17 cellular contexts compared by ENCODE assay signal in the genomic region with DNA sequence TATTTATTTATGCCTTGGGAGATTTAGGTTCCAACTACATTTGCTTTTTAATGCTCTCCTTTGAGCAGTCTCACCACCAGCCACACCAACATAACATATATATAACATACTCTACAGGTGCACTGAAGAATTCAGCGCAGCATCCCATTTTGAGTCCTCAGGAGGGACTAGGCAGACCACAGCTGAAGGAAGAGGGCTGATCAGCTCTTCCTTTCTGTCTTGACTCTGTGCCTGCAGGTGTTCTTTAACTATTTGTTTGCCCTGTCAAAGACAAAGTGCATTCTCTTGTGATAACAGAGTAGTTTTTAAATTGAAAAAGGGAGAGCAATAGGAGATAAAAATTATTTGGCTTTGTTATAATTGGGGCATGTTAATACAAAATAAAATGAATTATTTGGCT. TPM values are rescaled to one million over a fixed set of nuclear protein-coding genes. Genes with fewer than 3 reads are reported as not detected.
DNase-seq lines count a peak whose midpoint lies in the region; ATAC-seq, FAIRE-seq and TF ChIP-seq lines count a peak whose summit lies in the region.
"Had no signal": no experiment of that assay in that cellular context is flagged by ENCODE, and none has a peak within 500 bp of the region (broad histone marks: within the 10 kb centered on the region; RNA-seq: fewer than 3 reads in every experiment).

No MANE protein-coding gene starts in this region.

- no peaks in the 10 kb centered on the region for H3K27me3 Mint-ChIP-seq in GM23338 (ENCODE audit: insufficient read depth, low read depth, poor library complexity)

- peak; percentile 19 for DNase-seq in GM23338 (ENCODE audit: low spot score)
- no peak for DNase-seq in WERI-Rb-1
- no peak for DNase-seq in hepatocyte (ENCODE audit: low spot score)
- no peak for DNase-seq in HTR-8/SVneo (ENCODE audit: insufficient read length, low spot score)
- no peak for DNase-seq in posterior cingulate gyrus
- DNase-seq in NCI-H1092 (lab: John Stamatoyannopoulos, UW), result no peak
- DNase-seq: AML-193; HFFc6; NCI-H2107; NK-92 treated with Interleukin-12 subunit alpha and Interleukin-12 subunit beta, amount 100 ng/mL, for 24 hours; stimulated activated CD4-positive, alpha-beta T cell treated with anti-CD3 and anti-CD28 coated beads, Interleukin-15, amount 100 ng/mL, for 24 hours had no signal

- H3K79me2 ChIP-seq in GM23338 (replicated peaks; ENCODE audit: insufficient read depth) (peaks cover 62% of the 10 kb centered on the region), hepatocyte (peaks cover 83% of the 10 kb centered on the region)

- TF ChIP-seq CTCF in GM23338 (conservative IDR thresholded peaks at IDR 0.05; ENCODE audit: low read depth in 2 of 2) (no peak), WERI-Rb-1 (IDR thresholded peaks at IDR 0.05; ENCODE audit: low read depth, low read length) (no peak), hepatocyte (IDR thresholded peaks at IDR 0.05; ENCODE audit: poor library complexity) (no peak)

- H3K9me2 ChIP-seq in GM23338 (ENCODE audit: insufficient read depth) (no peaks in the 10 kb centered on the region), hepatocyte (replicated peaks; ENCODE audit: insufficient read depth) (no peaks in the 10 kb centered on the region)

- H3K4me2 ChIP-seq in BLaER1 treated with 17β-estradiol and CSF1 and Interleukin-3, amounts not matched to agents 10 nM and 100 nM, result peak overlapping the region in 7 of 11 experiments; percentile 0 to 67 (median 54); a peak in 12 of 22 replicates
- H3K4me2 ChIP-seq in GM23338 (no peak overlapping the region), hepatocyte (peak overlapping the region; percentile 43)

- no peak overlapping the region for H3K27ac ChIP-seq in BLaER1 treated with 17β-estradiol and CSF1 and Interleukin-3, amounts not matched to agents 10 nM and 100 nM
- H3K27ac ChIP-seq in GM23338 (ENCODE audit: low read depth) (no peak overlapping the region), WERI-Rb-1 (peak overlapping the region; percentile 94), hepatocyte (no peak overlapping the region)
- H3K27ac ChIP-seq: prostate gland had no signal

- intact Hi-C loops in posterior cingulate gyrus (cut with DNase I), result no loop called here

- peaks cover 14% of the 10 kb centered on the region; the same call in 2 of the 3 replicates for H3K36me3 Mint-ChIP-seq in GM23338 (ENCODE audit: low read depth)

- no peak for FAIRE-seq in HTR-8/SVneo (lab: Jason Lieb, UNC)
- FAIRE-seq: keratinocyte had no signal

- H3K36me3 ChIP-seq in BLaER1 treated with 17β-estradiol and CSF1 and Interleukin-3, amounts not matched to agents 10 nM and 100 nM, result peaks cover 61 to 83% (median 71%) of the 10 kb centered on the region in 11 experiments
- H3K36me3 ChIP-seq in GM23338 (ENCODE audit: insufficient read depth), result no peaks in the 10 kb centered on the region; the same call in 1 of the 2 replicates
- peaks cover 45% of the 10 kb centered on the region for H3K36me3 ChIP-seq in WERI-Rb-1
- H3K36me3 ChIP-seq in hepatocyte (replicated peaks; ENCODE audit: insufficient read depth, low read depth), result no peaks in the 10 kb centered on the region
- H3K36me3 ChIP-seq: prostate gland had no signal

- peaks cover 17% of the 10 kb centered on the region for H3K4me1 Mint-ChIP-seq in GM23338

- peaks cover 5 to 84% (median 50%) of the 10 kb centered on the region in 11 experiments; a peak in 19 of 22 replicates for H4K20me1 ChIP-seq in BLaER1 treated with 17β-estradiol and CSF1 and Interleukin-3, amounts not matched to agents 10 nM and 100 nM
- peaks cover 7% of the 10 kb centered on the region; the same call in 1 of the 2 replicates for H4K20me1 ChIP-seq in GM23338 (replicated peaks; ENCODE audit: insufficient read depth)
- peaks cover 16% of the 10 kb centered on the region for H4K20me1 ChIP-seq in hepatocyte (ENCODE audit: insufficient read depth, poor library complexity, severe bottlenecking)

- no peak overlapping the region for H3K4me3 ChIP-seq in BLaER1 treated with 17β-estradiol and CSF1 and Interleukin-3, amounts not matched to agents 10 nM and 100 nM
- H3K4me3 ChIP-seq in GM23338, result no peak overlapping the region
- H3K4me3 ChIP-seq in WERI-Rb-1 (ENCODE audit: low read depth, low read length), result no peak overlapping the region
- H3K4me3 ChIP-seq in hepatocyte, result no peak overlapping the region
- H3K4me3 ChIP-seq: prostate gland, thoracic aorta had no signal

- peaks cover 25 to 34% (median 30%) of the 10 kb centered on the region in 11 experiments for H3K9me3 ChIP-seq in BLaER1 treated with 17β-estradiol and CSF1 and Interleukin-3, amounts not matched to agents 10 nM and 100 nM (replicated peaks in 1 of 11)
- no peaks in the 10 kb centered on the region for H3K9me3 ChIP-seq in WERI-Rb-1 (ENCODE audit: severe bottlenecking)
- no peaks in the 10 kb centered on the region for H3K9me3 ChIP-seq in hepatocyte (ENCODE audit: low read depth)
- H3K9me3 ChIP-seq: prostate gland, thoracic aorta had no signal

- ATAC-seq in GM23338 (peak; percentile 61), HG03521 (IDR thresholded peaks at IDR 0.05; ENCODE audit: unreplicated experiment) (no peak)

- H3K4me3 Mint-ChIP-seq in GM23338, result no peak overlapping the region
- H3K4me3 Mint-ChIP-seq: HFFc6 had no signal

- H3K9ac ChIP-seq in BLaER1 treated with 17β-estradiol and CSF1 and Interleukin-3, amounts not matched to agents 10 nM and 100 nM, result no peak overlapping the region

- H3K9me3 Mint-ChIP-seq in GM23338, result no peaks in the 10 kb centered on the region
- H3K9me3 Mint-ChIP-seq: HFFc6 had no signal

- H2AFZ ChIP-seq in GM23338, result no peak overlapping the region
- no peak overlapping the region for H2AFZ ChIP-seq in hepatocyte

- H3F3A ChIP-seq in GM23338 (replicated peaks; ENCODE audit: low read depth), result no peaks in the 10 kb centered on the region

- no peak overlapping the region for H3K27ac Mint-ChIP-seq in GM23338

- H3K4me1 ChIP-seq in BLaER1 treated with 17β-estradiol and CSF1 and Interleukin-3, amounts not matched to agents 10 nM and 100 nM, result peaks cover 13 to 29% (median 22%) of the 10 kb centered on the region in 10 experiments; a peak in 19 of 20 replicates
- H3K4me1 ChIP-seq in GM23338 (ENCODE audit: insufficient read depth), result no peaks in the 10 kb centered on the region
- peaks cover 31% of the 10 kb centered on the region for H3K4me1 ChIP-seq in hepatocyte (ENCODE audit: insufficient read depth)

- no peaks in the 10 kb centered on the region for H3K27me3 ChIP-seq in BLaER1 treated with 17β-estradiol and CSF1 and Interleukin-3, amounts not matched to agents 10 nM and 100 nM
- H3K27me3 ChIP-seq in GM23338 (ENCODE audit: insufficient read depth), result no peaks in the 10 kb centered on the region
- no peaks in the 10 kb centered on the region for H3K27me3 ChIP-seq in WERI-Rb-1 (ENCODE audit: insufficient read depth, low read depth, severe bottlenecking)
- H3K27me3 ChIP-seq in hepatocyte, result no peaks in the 10 kb centered on the region

- WGBS in hepatocyte (ENCODE audit: low lambda C conversion rate, missing lambda C conversion rate), result 73% methylated on average over 1 of the region's 1 CpG

TF ChIP-seq in GM23338, 12 proteins besides CTCF, POLR2A, EP300 and RAD21:
- TF ChIP-seq STAT1 (IDR thresholded peaks at IDR 0.05; ENCODE audit: unreplicated experiment), result no peak

RNA-seq across cellular contexts. Expression of a gene that starts 17.0 kb away (rescaled TPM):
- total RNA-seq in GM23338 (2014; rRNA removed; shearing (Covaris generic)), result 44.4 and 47.5 TPM in 2 replicates
- polyA plus RNA-seq in GM23338 (2016; fragmentation: Nextera tagmentation; extraction: Ambion mirVana) (13.6 and 14.3 TPM in 2 replicates), hepatocyte (8.7 and 12.1 TPM in 2 replicates)
- total RNA-seq in hepatocyte, result 31.6 and 34.1 TPM in 2 replicates

RNA-seq across cellular contexts. Expression of a gene that starts 33.2 kb away (rescaled TPM):
- 69.9 and 73.6 TPM in 2 replicates for total RNA-seq in GM23338 (2014; rRNA removed; shearing (Covaris generic))
- polyA plus RNA-seq in GM23338 (2016; fragmentation: Nextera tagmentation; extraction: Ambion mirVana) (42.8 and 44.7 TPM in 2 replicates), hepatocyte (494 and 559 TPM in 2 replicates)
- total RNA-seq in hepatocyte, result 441 and 460 TPM in 2 replicates

RNA-seq across cellular contexts. Expression of a gene that starts 41.0 kb away (rescaled TPM):
- total RNA-seq in GM23338 (2014; rRNA removed; shearing (Covaris generic)), result 8.7 and 9.7 TPM in 2 replicates
- polyA plus RNA-seq in GM23338 (2016; fragmentation: Nextera tagmentation; extraction: Ambion mirVana), result 6.3 and 6.9 TPM in 2 replicates
- 6.0 and 6.6 TPM in 2 replicates for total RNA-seq in hepatocyte
- 3.6 and 4.6 TPM in 2 replicates for polyA plus RNA-seq in hepatocyte

RNA-seq across cellular contexts. Expression of a gene that starts 41.5 kb away (rescaled TPM):
- 12.7 and 13.4 TPM in 2 replicates for total RNA-seq in GM23338 (2014; rRNA removed; shearing (Covaris generic))
- polyA plus RNA-seq in GM23338 (2016; fragmentation: Nextera tagmentation; extraction: Ambion mirVana) (4.4 and 7.5 TPM in 2 replicates), hepatocyte (11.1 and 12.0 TPM in 2 replicates)
- 9.8 and 11.4 TPM in 2 replicates for total RNA-seq in hepatocyte

RNA-seq across cellular contexts. Expression of a gene that starts 58.7 kb away (rescaled TPM):
- total RNA-seq in GM23338 (2014; rRNA removed; shearing (Covaris generic)), result 0.78 TPM in 1 of 2 replicates, not detected in the other
- polyA plus RNA-seq in GM23338 (2016; fragmentation: Nextera tagmentation; extraction: Ambion mirVana), result 0.40 TPM in 1 of 2 replicates, not detected in the other
- 0.80 and 3.0 TPM in 2 replicates for total RNA-seq in hepatocyte
- 0.66 and 0.84 TPM in 2 replicates for polyA plus RNA-seq in hepatocyte
- total RNA-seq: Right ventricle myocardium inferior had no signal
